ENCODE assay signal across 4 cellular contexts in genomic region chr6:5120543-5120942, GRCh38.
A peak's percentile ranks its signal among the peaks of the same experiment; 100 is the strongest.
TF ChIP-seq lines count a peak whose summit lies in the region.

No MANE protein-coding gene starts in this region.

TF ChIP-seq in WTC11, 78 proteins besides CTCF, POLR2A, EP300 and RAD21:
- TF ChIP-seq NFYB (CRISPR knock-in tag; conservative IDR thresholded peaks at IDR 0.05; ENCODE audit: low read depth): peak; percentile 39; the same call in 1 of the 2 replicates

TF ChIP-seq in K562, 482 proteins besides CTCF, POLR2A, EP300 and RAD21:
- peak; percentile 43 for TF ChIP-seq NFYB (IDR thresholded peaks at IDR 0.05; ENCODE audit: extremely low read depth, insufficient read length)
- peak; percentile 30; the same call in 1 of the 2 replicates for TF ChIP-seq CC2D1A (IDR thresholded peaks at IDR 0.05)
- TF ChIP-seq ASH1L (IDR thresholded peaks at IDR 0.05; ENCODE audit: borderline replicate concordance, low read depth, partially characterized antibody): peak; percentile 46
- TF ChIP-seq MBD2 (IDR thresholded peaks at IDR 0.05; ENCODE audit: borderline replicate concordance, low read depth): peak; percentile 23; the same call in 1 of the 2 replicates

TF ChIP-seq in H1, 55 proteins besides CTCF, POLR2A, EP300 and RAD21:
- TF ChIP-seq SP1 (IDR thresholded peaks at IDR 0.05; ENCODE audit: low read depth, low read length): 0 out of 2 replicates have a peak, but pooled peaks have one; percentile 9
TF ChIP-seq in H1: peak in this region for 1; not testable (repeated sequence) for 54.

TF ChIP-seq in HepG2, 621 proteins besides CTCF, POLR2A, EP300 and RAD21:
- TF ChIP-seq NFYC (CRISPR knock-in tag; IDR thresholded peaks at IDR 0.05): 0 out of 2 replicates have a peak, but pooled peaks have one; percentile 56
- TF ChIP-seq TOPORS (CRISPR knock-in tag; IDR thresholded peaks at IDR 0.05): 0 out of 2 replicates have a peak, but pooled peaks have one; percentile 4
- peak; percentile 66 for TF ChIP-seq NFYB (CRISPR knock-in tag; IDR thresholded peaks at IDR 0.05)
- TF ChIP-seq MAFK (conservative IDR thresholded peaks at IDR 0.05 in 1 of 2, IDR thresholded peaks at IDR 0.05 in 1 of 2; ENCODE audit: low read length in 2 of 2): peak; percentile 0 to 33; a peak in 2 of 4 replicates
TF ChIP-seq in HepG2: peak in this region for 4; not testable (repeated sequence) for 617.
